Comparison of ENCODE assay signal across 13 cellular contexts in the genomic region with DNA sequence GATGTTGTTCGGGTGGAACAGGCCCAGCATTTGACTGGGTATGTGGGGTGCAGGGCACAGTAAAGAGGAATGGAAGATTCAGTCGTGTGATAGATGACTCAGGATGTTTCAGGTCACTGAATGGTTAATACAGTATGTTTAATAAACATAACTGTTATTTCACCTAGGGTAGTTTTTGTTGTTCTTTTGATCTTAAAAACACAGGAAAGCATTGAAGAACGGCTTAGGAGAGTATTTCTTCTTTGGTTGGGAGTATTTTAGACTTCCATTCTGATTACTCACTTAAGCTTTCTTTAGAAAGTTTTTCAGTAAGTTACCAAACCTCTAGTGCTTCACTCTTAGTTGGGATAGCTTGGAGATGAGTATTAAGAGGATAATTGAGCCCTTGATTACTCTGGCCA.
DNase-seq lines count a peak whose midpoint lies in the region; ATAC-seq and TF ChIP-seq lines count a peak whose summit lies in the region.
"Had no signal": no experiment of that assay in that cellular context is flagged by ENCODE, and none has a peak within 500 bp of the region (broad histone marks: within the 10 kb centered on the region; RNA-seq: fewer than 3 reads in every experiment).

No MANE protein-coding gene starts in this region.

- H3K4me3 Mint-ChIP-seq in activated T-helper 17 cell treated with anti-CD3 and anti-CD28 coated beads, Interleukin-2, amount 50 U/mL, for 72 hours, result no peak overlapping the region
- no peak overlapping the region for H3K4me3 Mint-ChIP-seq in activated CD4-positive, alpha-beta memory T cell treated with anti-CD3 and anti-CD28 coated beads, Interleukin-2, amount 10 ng/mL, durations not matched to agents 7 days and 5 days
- H3K4me3 Mint-ChIP-seq: activated T-cell treated with anti-CD3 and anti-CD28 coated beads, Interleukin-2, amount 50 U/mL, for 4 hours; naive B cell had no signal

- ATAC-seq in activated T-helper 17 cell treated with anti-CD3 and anti-CD28 coated beads, Interleukin-2, amount 50 U/mL, for 72 hours (replicated peaks), result peak; percentile 31
- ATAC-seq in SK-N-SH treated with all-trans-retinoic acid at 6 μM for 48 hours, result no peak; the same call in 2 of the 3 replicates
- ATAC-seq: activated T-cell treated with anti-CD3 and anti-CD28 coated beads, Interleukin-2, amount 50 U/mL, for 4 hours had no signal

- DNase-seq in A172 (ENCODE audit: low spot score), result peak; percentile 0
- DNase-seq in GM04503 (ENCODE audit: low read depth), result peak; percentile 18
- DNase-seq in iris pigment epithelial cell (ENCODE audit: low read depth), result peak; percentile 42
- DNase-seq in NCI-H69 (lab: John Stamatoyannopoulos, UW), result no peak
- no peak for DNase-seq in activated CD4-positive, alpha-beta memory T cell treated with anti-CD3 and anti-CD28 coated beads, Interleukin-2, amount 10 ng/mL, durations not matched to agents 7 days and 5 days
- no peak for DNase-seq in NCI-H345 (lab: John Stamatoyannopoulos, UW)
- DNase-seq: activated T-cell treated with anti-CD3 and anti-CD28 coated beads, Interleukin-2, amount 50 U/mL, for 4 hours; central memory CD4-positive, alpha-beta T cell; MV-4-11; naive B cell; upper lobe of left lung had no signal

- CTCF ChIA-PET in activated CD4-positive, alpha-beta memory T cell treated with anti-CD3 and anti-CD28 coated beads, Interleukin-2, amount 10 ng/mL, durations not matched to agents 7 days and 5 days (lab: Charles Lee), result no interaction called here

- POLR2A ChIA-PET in activated CD4-positive, alpha-beta memory T cell treated with anti-CD3 and anti-CD28 coated beads, Interleukin-2, amount 10 ng/mL, durations not matched to agents 7 days and 5 days (lab: Charles Lee), result no interaction called here

- H3K27me3 Mint-ChIP-seq in activated T-helper 17 cell treated with anti-CD3 and anti-CD28 coated beads, Interleukin-2, amount 50 U/mL, for 72 hours, result no peaks in the 10 kb centered on the region
- H3K27me3 Mint-ChIP-seq in activated CD4-positive, alpha-beta memory T cell treated with anti-CD3 and anti-CD28 coated beads, Interleukin-2, amount 10 ng/mL, durations not matched to agents 7 days and 5 days, result no peaks in the 10 kb centered on the region
- H3K27me3 Mint-ChIP-seq: naive B cell had no signal

- peaks cover 46% of the 10 kb centered on the region for H3K36me3 Mint-ChIP-seq in activated T-helper 17 cell treated with anti-CD3 and anti-CD28 coated beads, Interleukin-2, amount 50 U/mL, for 72 hours (ENCODE audit: low read depth)
- H3K36me3 Mint-ChIP-seq in activated CD4-positive, alpha-beta memory T cell treated with anti-CD3 and anti-CD28 coated beads, Interleukin-2, amount 10 ng/mL, durations not matched to agents 7 days and 5 days (ENCODE audit: low read depth), result peaks cover 13% of the 10 kb centered on the region
- H3K36me3 Mint-ChIP-seq: naive B cell had no signal

- no peaks in the 10 kb centered on the region for H3K4me1 Mint-ChIP-seq in activated T-helper 17 cell treated with anti-CD3 and anti-CD28 coated beads, Interleukin-2, amount 50 U/mL, for 72 hours
- H3K4me1 Mint-ChIP-seq in activated CD4-positive, alpha-beta memory T cell treated with anti-CD3 and anti-CD28 coated beads, Interleukin-2, amount 10 ng/mL, durations not matched to agents 7 days and 5 days, result peaks cover 5% of the 10 kb centered on the region
- H3K4me1 Mint-ChIP-seq: naive B cell had no signal

- H3K27ac Mint-ChIP-seq in activated T-helper 17 cell treated with anti-CD3 and anti-CD28 coated beads, Interleukin-2, amount 50 U/mL, for 72 hours, result no peak overlapping the region
- H3K27ac Mint-ChIP-seq in activated CD4-positive, alpha-beta memory T cell treated with anti-CD3 and anti-CD28 coated beads, Interleukin-2, amount 10 ng/mL, durations not matched to agents 7 days and 5 days, result no peak overlapping the region

- no peaks in the 10 kb centered on the region for H3K9me3 Mint-ChIP-seq in activated T-helper 17 cell treated with anti-CD3 and anti-CD28 coated beads, Interleukin-2, amount 50 U/mL, for 72 hours
- H3K9me3 Mint-ChIP-seq in activated CD4-positive, alpha-beta memory T cell treated with anti-CD3 and anti-CD28 coated beads, Interleukin-2, amount 10 ng/mL, durations not matched to agents 7 days and 5 days, result no peaks in the 10 kb centered on the region
- H3K9me3 Mint-ChIP-seq: activated T-cell treated with anti-CD3 and anti-CD28 coated beads, Interleukin-2, amount 50 U/mL, for 4 hours; naive B cell had no signal

TF ChIP-seq in SK-N-SH treated with all-trans-retinoic acid at 6 μM for 48 hours, 23 proteins besides CTCF, POLR2A, EP300 and RAD21:
- no peak for TF ChIP-seq ZNF8 (CRISPR knock-in tag; IDR thresholded peaks at IDR 0.05)
TF ChIP-seq in SK-N-SH treated with all-trans-retinoic acid at 6 μM for 48 hours: peak in this region for 0.

Comparison
In these comparisons a context has a peak if more than half of its experiments do, and no peak if none do; other contexts are left out.
1. DNase-seq: peak in A172 (single experiment), GM04503 (single experiment) and iris pigment epithelial cell (single experiment); none in NCI-H69 (single experiment), activated CD4-positive, alpha-beta memory T cell treated with anti-CD3 and anti-CD28 coated beads, Interleukin-2, amount 10 ng/mL, durations not matched to agents 7 days and 5 days (single experiment) and NCI-H345 (single experiment).